ENCODE assay signal across 19 cellular contexts in genomic region chr5:111810087-111810486, GRCh38. TPM values are rescaled to one million over a fixed set of nuclear protein-coding genes. Genes with fewer than 3 reads are reported as not detected.
DNase-seq lines count a peak whose midpoint lies in the region; TF ChIP-seq lines count a peak whose summit lies in the region.
"Had no signal": no experiment of that assay in that cellular context is flagged by ENCODE, and none has a peak within 500 bp of the region (broad histone marks: within the 10 kb centered on the region; RNA-seq: fewer than 3 reads in every experiment).

No MANE protein-coding gene starts in this region.

- no peaks in the 10 kb centered on the region for H3K27me3 ChIP-seq in MG63
- H3K27me3 ChIP-seq: BLaER1, Peyer's patch had no signal

- H3K9me3 ChIP-seq in MG63: no peaks in the 10 kb centered on the region
- H3K9me3 ChIP-seq: BLaER1, Peyer's patch had no signal

- H3K36me3 ChIP-seq in MG63: no peaks in the 10 kb centered on the region
- H3K36me3 ChIP-seq: BLaER1, Peyer's patch had no signal

- H3K27me3 Mint-ChIP-seq in immature natural killer cell (ENCODE audit: low read depth in 3 of 3): peaks cover 0 to 1% (median 0%) of the 10 kb centered on the region in 3 donors
- H3K27me3 Mint-ChIP-seq in activated CD4-positive, alpha-beta T cell treated with anti-CD3 and anti-CD28 coated beads, Interleukin-2, amount 10 ng/mL, durations not matched to agents 24 days and 14 days: peaks cover 12% of the 10 kb centered on the region
- H3K27me3 Mint-ChIP-seq: CD8-positive, alpha-beta memory T cell had no signal

- H3K27ac Mint-ChIP-seq in immature natural killer cell: no peak overlapping the region
- H3K27ac Mint-ChIP-seq in activated CD4-positive, alpha-beta T cell treated with anti-CD3 and anti-CD28 coated beads, Interleukin-2, amount 10 ng/mL, durations not matched to agents 24 days and 14 days: no peak overlapping the region
- H3K27ac Mint-ChIP-seq: CD8-positive, alpha-beta memory T cell had no signal

- H3K9me3 Mint-ChIP-seq in immature natural killer cell: peaks cover 0 to 2% (median 0%) of the 10 kb centered on the region in 6 donors
- no peaks in the 10 kb centered on the region for H3K9me3 Mint-ChIP-seq in activated CD4-positive, alpha-beta T cell treated with anti-CD3 and anti-CD28 coated beads, Interleukin-2, amount 10 ng/mL, durations not matched to agents 24 days and 14 days
- H3K9me3 Mint-ChIP-seq: CD8-positive, alpha-beta memory T cell had no signal

- in situ Hi-C loops in G401 (cut with HindIII; ENCODE audit: low sequenced_read_pairs) (no loop called here), GM13976 (cut with MboI; ENCODE audit: low sequenced_read_pairs, unreplicated experiment) (no loop called here)

- H3K4me3 ChIP-seq in MG63: no peak overlapping the region
- H3K4me3 ChIP-seq in fibroblast of mammary gland (ENCODE audit: control insufficient read depth, low read depth, low read length): no peak overlapping the region
- H3K4me3 ChIP-seq: BLaER1, Peyer's patch had no signal

- H3K4me1 Mint-ChIP-seq in immature natural killer cell: no peaks in the 10 kb centered on the region
- H3K4me1 Mint-ChIP-seq in activated CD4-positive, alpha-beta T cell treated with anti-CD3 and anti-CD28 coated beads, Interleukin-2, amount 10 ng/mL, durations not matched to agents 24 days and 14 days: no peaks in the 10 kb centered on the region
- H3K4me1 Mint-ChIP-seq: CD8-positive, alpha-beta memory T cell had no signal

- intact Hi-C loops in activated CD4-positive, alpha-beta T cell treated with anti-CD3 and anti-CD28 coated beads, Interleukin-2, amount 10 ng/mL, durations not matched to agents 24 days and 14 days (cut with micrococcal nuclease): no loop called here

- TF ChIP-seq CTCF in fibroblast of mammary gland (conservative IDR thresholded peaks at IDR 0.05; ENCODE audit: control insufficient read depth, insufficient read depth, low read depth, low read length) (no peak), GM13976 (IDR thresholded peaks at IDR 0.05; ENCODE audit: borderline replicate concordance, control extremely low read depth, extremely low read depth, insufficient read depth, missing control alignments) (no peak)

- H3K36me3 Mint-ChIP-seq in immature natural killer cell: no peaks in the 10 kb centered on the region
- no peaks in the 10 kb centered on the region for H3K36me3 Mint-ChIP-seq in activated CD4-positive, alpha-beta T cell treated with anti-CD3 and anti-CD28 coated beads, Interleukin-2, amount 10 ng/mL, durations not matched to agents 24 days and 14 days (ENCODE audit: low read depth)
- H3K36me3 Mint-ChIP-seq: CD8-positive, alpha-beta memory T cell had no signal

- DNase-seq in G401 (ENCODE audit: low spot score): peak; percentile 8
- peak; percentile 72 for DNase-seq in MG63
- DNase-seq in fibroblast of mammary gland (ENCODE audit: low read depth): peak; percentile 21
- peak; percentile 33 for DNase-seq in mucosa of gallbladder (ENCODE audit: low spot score)
- DNase-seq in GM13976 (ENCODE audit: low spot score): no peak
- DNase-seq in immature natural killer cell: no peak
- no peak for DNase-seq in activated CD4-positive, alpha-beta T cell treated with anti-CD3 and anti-CD28 coated beads, Interleukin-2, amount 10 ng/mL, durations not matched to agents 24 days and 14 days
- DNase-seq: CD8-positive, alpha-beta memory T cell; DND-41; GF-D8; KBM-7; NCI-H1105; NCI-H1930; NCI-H2171; NCI-H510A; NCI-H82; Peyer's patch; SHP77 had no signal

- no peak overlapping the region for H3K4me3 Mint-ChIP-seq in immature natural killer cell
- H3K4me3 Mint-ChIP-seq in activated CD4-positive, alpha-beta T cell treated with anti-CD3 and anti-CD28 coated beads, Interleukin-2, amount 10 ng/mL, durations not matched to agents 24 days and 14 days: no peak overlapping the region
- H3K4me3 Mint-ChIP-seq: CD8-positive, alpha-beta memory T cell had no signal

RNA-seq across cellular contexts. Expression of gene NREP, which starts 53.1 kb away (rescaled TPM):
- 2.3 and 6.9 TPM in 2 replicates for total RNA-seq in G401 (2014; rRNA removed; shearing (Covaris generic))
- total RNA-seq in MG63 (2014; rRNA removed; shearing (Covaris generic); ENCODE audit: low replicate concordance): 92.2 and 116 TPM in 2 replicates
- total RNA-seq in mucosa of gallbladder: 51.2 TPM
- polyA plus RNA-seq in immature natural killer cell: 10 to 100 TPM; 12.5 to 20.2 (median 17.6) TPM
- total RNA-seq in activated CD4-positive, alpha-beta T cell treated with anti-CD3 and anti-CD28 coated beads, Interleukin-2, amount 10 ng/mL, durations not matched to agents 24 days and 14 days: 21.6 and 22.2 TPM in 2 replicates

Comparison
In these comparisons a context has a peak if more than half of its experiments do, and no peak if none do; other contexts are left out.
1. DNase-seq: peak in G401 (single experiment), MG63 (single experiment), fibroblast of mammary gland (single experiment) and mucosa of gallbladder (single experiment); none in GM13976 (single experiment), immature natural killer cell (0 of 3) and activated CD4-positive, alpha-beta T cell treated with anti-CD3 and anti-CD28 coated beads, Interleukin-2, amount 10 ng/mL, durations not matched to agents 24 days and 14 days (single experiment).